In genomic region chr15:62636823-62637320, GRCh38 we compare ENCODE assay signal across 17 cellular contexts.
DNase-seq lines count a peak whose midpoint lies in the region; ATAC-seq, FAIRE-seq and TF ChIP-seq lines count a peak whose summit lies in the region.
"Had no signal": no experiment of that assay in that cellular context is flagged by ENCODE, and none has a peak within 500 bp of the region (broad histone marks: within the 10 kb centered on the region; RNA-seq: fewer than 3 reads in every experiment).

No MANE protein-coding gene starts in this region.

- WGBS in A549 (ENCODE audit: missing lambda C conversion rate) = 61% methylated on average over 5 of the region's 5 CpGs
- 66% methylated on average over 5 of the region's 5 CpGs for WGBS in SK-N-SH (ENCODE audit: low lambda C conversion rate)
- WGBS in GM23248 (ENCODE audit: low coverage in 1 of 2, low lambda C conversion rate in 2 of 2, missing lambda C conversion rate in 2 of 2), 2 experiments = 97 to 100% methylated on average over 5 of the region's 5 CpGs

- H3K79me2 ChIP-seq in SK-N-SH (ENCODE audit: insufficient read depth) (no peaks in the 10 kb centered on the region; the same call in 1 of the 2 replicates), GM23248 (ENCODE audit: insufficient read depth) (peaks cover 46% of the 10 kb centered on the region)

- H3K4me1 ChIP-seq in A549 (peaks cover 16% of the 10 kb centered on the region; the same call in 2 of the 3 replicates), HUES48 (ENCODE audit: control insufficient read depth, insufficient read depth, low read length) (peaks cover 14% of the 10 kb centered on the region), SK-N-SH (ENCODE audit: control insufficient read depth in 1 of 2, insufficient read depth in 2 of 2, low read depth in 1 of 2, low read length in 1 of 2) (peaks cover 15 to 47% of the 10 kb centered on the region in 2 experiments; a peak in 3 of 4 replicates), GM23248 (ENCODE audit: insufficient read depth) (no peaks in the 10 kb centered on the region)

- 0 out of 3 replicates have a peak overlapping the region, but pooled peaks have one; percentile 17 for H3K4me2 ChIP-seq in A549
- H3K4me2 ChIP-seq in SK-N-SH = peak overlapping the region; percentile 49; the same call in 1 of the 2 replicates
- H3K4me2 ChIP-seq in GM23248 (ENCODE audit: unreplicated experiment) = no peak overlapping the region

- H3K27ac ChIP-seq in A549 (no peak overlapping the region), HUES48 (ENCODE audit: low read depth, low read length) (no peak overlapping the region), SK-N-SH (ENCODE audit: low read depth in 2 of 2, low read length in 1 of 2) (peak overlapping the region; percentile 47 to 87; a peak in 3 of 4 replicates), GM23248 (no peak overlapping the region)

- H3K36me3 ChIP-seq in HUES48 (ENCODE audit: control insufficient read depth, insufficient read depth, low read length) (no peaks in the 10 kb centered on the region), SK-N-SH (replicated peaks in 1 of 2; ENCODE audit: control insufficient read depth in 1 of 2, insufficient read depth in 2 of 2, low read length in 1 of 2) (no peaks in the 10 kb centered on the region), GM23248 (ENCODE audit: low read depth) (no peaks in the 10 kb centered on the region)
- H3K36me3 ChIP-seq: HAP-1 had no signal

- no peak; a peak in 1 of 6 replicates for ATAC-seq in A549
- ATAC-seq in left cardiac atrium = no peak
- no peak for ATAC-seq in GM18511 (IDR thresholded peaks at IDR 0.05; ENCODE audit: unreplicated experiment)
- ATAC-seq: Right ventricle myocardium inferior had no signal

- CTCF ChIA-PET in A549 (lab: Yijun Ruan, JAX) (interaction anchor here (0.6 to 1.3 kb wide), 7 partner anchors 9 to 105 kb away, joined by 3 to 4 read pairs (median 3); no protein-coding TSS in a partner anchor), SK-N-SH (lab: Yijun Ruan, JAX) (interaction anchor here (0.8 to 2.6 kb wide), 9 partner anchors 11 to 411 kb away, joined by 3 to 15 read pairs (median 4); no protein-coding TSS in a partner anchor)

- TF ChIP-seq CTCF in A549 (IDR thresholded peaks at IDR 0.05) (no peak), SK-N-SH (IDR thresholded peaks at IDR 0.05) (no peak)

- H4K20me1 ChIP-seq in SK-N-SH (ENCODE audit: insufficient read depth) (no peaks in the 10 kb centered on the region), GM23248 (ENCODE audit: insufficient read depth) (no peaks in the 10 kb centered on the region)

- no peak for TF ChIP-seq EP300 in A549 (IDR thresholded peaks at IDR 0.05)
- TF ChIP-seq EP300 in SK-N-SH (IDR thresholded peaks at IDR 0.05; ENCODE audit: borderline replicate concordance in 1 of 2, low read depth in 1 of 2, low read length in 1 of 2) = no peak

- no peak for FAIRE-seq in A549 (lab: Jason Lieb, UNC)
- no peak for FAIRE-seq in H54 (lab: Jason Lieb, UNC)
- FAIRE-seq: HTR-8/SVneo had no signal

- POLR2A ChIA-PET in A549 (lab: Yijun Ruan, JAX) = no interaction called here
- POLR2A ChIA-PET in SK-N-SH (lab: Yijun Ruan, JAX) = interaction anchor here (0.8 to 2.0 kb wide), 5 partner anchors 13 to 245 kb away, joined by 3 to 13 read pairs (median 3); no protein-coding TSS in a partner anchor

- intact Hi-C loops in left cardiac atrium (cut with DNase I) = no loop called here

- no peak for DNase-seq in A549 (ENCODE audit: low read depth in 1 of 2, low spot score in 1 of 2)
- no peak for DNase-seq in SK-N-SH
- peak; percentile 18 for DNase-seq in left kidney (ENCODE audit: low read depth, low spot score)
- DNase-seq in left cardiac atrium = no peak
- no peak for DNase-seq in GM23248
- no peak for DNase-seq in H54 (ENCODE audit: insufficient read length, low spot score)
- DNase-seq: GDM1, NCI-H1105, NCI-H1694, NCI-H2081, NCI-H748 treated with DMSO at 0.1 percent for 48 hours, T-helper 2 cell had no signal

- no peaks in the 10 kb centered on the region for H3F3A ChIP-seq in SK-N-SH (replicated peaks; ENCODE audit: insufficient read depth)
- no peaks in the 10 kb centered on the region for H3F3A ChIP-seq in GM23248 (ENCODE audit: insufficient read depth)

- H3K9ac ChIP-seq in HUES48 (ENCODE audit: low read depth, low read length) = no peak overlapping the region
- H3K9ac ChIP-seq in SK-N-SH = no peak overlapping the region
- H3K9ac ChIP-seq in GM23248 = no peak overlapping the region

- H2AFZ ChIP-seq in SK-N-SH (ENCODE audit: low read depth) = no peak overlapping the region
- H2AFZ ChIP-seq in GM23248 = no peak overlapping the region

- TF ChIP-seq POLR2A in A549 (IDR thresholded peaks at IDR 0.05; ENCODE audit: low read length) = no peak
- TF ChIP-seq POLR2A in H54 (IDR thresholded peaks at IDR 0.05; ENCODE audit: low read depth, low read length) = no peak

- no peaks in the 10 kb centered on the region for H3K9me2 ChIP-seq in SK-N-SH
- no peaks in the 10 kb centered on the region for H3K9me2 ChIP-seq in GM23248 (ENCODE audit: insufficient read depth)

- in situ Hi-C loops in GM23248 (cut with MboI) = no loop called here

- no peak for TF ChIP-seq RAD21 in A549 (conservative IDR thresholded peaks at IDR 0.05 in 1 of 2, IDR thresholded peaks at IDR 0.05 in 1 of 2)
- TF ChIP-seq RAD21 in SK-N-SH (IDR thresholded peaks at IDR 0.05; ENCODE audit: low read length) = no peak

- H3K9me3 ChIP-seq in A549 (no peaks in the 10 kb centered on the region), HUES48 (ENCODE audit: control insufficient read depth, insufficient read depth, low read length) (no peaks in the 10 kb centered on the region), SK-N-SH (no peaks in the 10 kb centered on the region), GM23248 (ENCODE audit: low read depth) (no peaks in the 10 kb centered on the region)
- H3K9me3 ChIP-seq: HAP-1 had no signal

- H3K27me3 ChIP-seq in HUES48 (ENCODE audit: control insufficient read depth, insufficient read depth, low read length) (no peaks in the 10 kb centered on the region), SK-N-SH (ENCODE audit: insufficient read depth) (no peaks in the 10 kb centered on the region), GM23248 (replicated peaks; ENCODE audit: insufficient read depth) (no peaks in the 10 kb centered on the region)

- no peak overlapping the region for H3K4me3 ChIP-seq in A549
- peak overlapping the region; percentile 12; the same call in 1 of the 2 replicates for H3K4me3 ChIP-seq in HUES48 (ENCODE audit: low read depth, low read length)
- H3K4me3 ChIP-seq in SK-N-SH (ENCODE audit: low read depth in 2 of 2, low read length in 1 of 2) = no peak overlapping the region
- H3K4me3 ChIP-seq in GM23248 = no peak overlapping the region
- H3K4me3 ChIP-seq: HAP-1 had no signal

TF ChIP-seq in A549, 52 proteins besides CTCF, POLR2A, EP300 and RAD21:
- no peak for TF ChIP-seq CBX2 (IDR thresholded peaks at IDR 0.05; ENCODE audit: borderline replicate concordance, low read depth)
- TF ChIP-seq MAFK (IDR thresholded peaks at IDR 0.05; ENCODE audit: partially characterized antibody) = no peak
- no peak for TF ChIP-seq MAX (IDR thresholded peaks at IDR 0.05)
- no peak for TF ChIP-seq GATA3 (IDR thresholded peaks at IDR 0.05; ENCODE audit: borderline replicate concordance)
- TF ChIP-seq KDM1A (IDR thresholded peaks at IDR 0.05; ENCODE audit: low read depth) = no peak
- TF ChIP-seq POLR2AphosphoS2 (conservative IDR thresholded peaks at IDR 0.05; ENCODE audit: low read length) = no peak
- no peak for TF ChIP-seq FOSL2 (IDR thresholded peaks at IDR 0.05)
- TF ChIP-seq FOSL2 (CRISPR knock-in tag; IDR thresholded peaks at IDR 0.05) = no peak
- no peak for TF ChIP-seq TFCP2L1 (CRISPR knock-in tag; IDR thresholded peaks at IDR 0.05)

TF ChIP-seq in SK-N-SH, 30 proteins besides CTCF, POLR2A, EP300 and RAD21:
- no peak for TF ChIP-seq ELF1 (IDR thresholded peaks at IDR 0.05)
- TF ChIP-seq JUND (IDR thresholded peaks at IDR 0.05) = no peak
- TF ChIP-seq MXI1 (IDR thresholded peaks at IDR 0.05; ENCODE audit: low read depth, low read length) = no peak
- no peak for TF ChIP-seq RXRA (IDR thresholded peaks at IDR 0.05; ENCODE audit: borderline replicate concordance, low read depth)
- TF ChIP-seq USF1 (IDR thresholded peaks at IDR 0.05; ENCODE audit: borderline replicate concordance, low read depth) = no peak
- no peak for TF ChIP-seq PBX3 (IDR thresholded peaks at IDR 0.05)
- no peak for TF ChIP-seq FOXJ3 (CRISPR knock-in tag; IDR thresholded peaks at IDR 0.05)
- TF ChIP-seq NFIC (IDR thresholded peaks at IDR 0.05; ENCODE audit: borderline replicate concordance) = no peak
- no peak for TF ChIP-seq TCF12 (IDR thresholded peaks at IDR 0.05)
- TF ChIP-seq NRF1 (IDR thresholded peaks at IDR 0.05; ENCODE audit: low read depth, low read length) = no peak
- TF ChIP-seq FOSL2 (IDR thresholded peaks at IDR 0.05; ENCODE audit: borderline replicate concordance, low read depth) = no peak
- TF ChIP-seq FOXM1 (IDR thresholded peaks at IDR 0.05; ENCODE audit: low read depth) = no peak
- TF ChIP-seq SMC3 (IDR thresholded peaks at IDR 0.05; ENCODE audit: low read depth, low read length) = no peak
- no peak for TF ChIP-seq POLR2AphosphoS5 (IDR thresholded peaks at IDR 0.05; ENCODE audit: low read depth, low read length)
- no peak for TF ChIP-seq USF2 (IDR thresholded peaks at IDR 0.05; ENCODE audit: borderline replicate concordance, low read depth, low read length)

Comparison
In these comparisons a context has a peak if more than half of its experiments do, and no peak if none do; other contexts are left out.
1. H3K27ac ChIP-seq: peak in SK-N-SH (2 of 2); none in A549 (0 of 2), HUES48 (single experiment) and GM23248 (single experiment).